Comparison of ENCODE assay signal across 20 cellular contexts in the genomic region with DNA sequence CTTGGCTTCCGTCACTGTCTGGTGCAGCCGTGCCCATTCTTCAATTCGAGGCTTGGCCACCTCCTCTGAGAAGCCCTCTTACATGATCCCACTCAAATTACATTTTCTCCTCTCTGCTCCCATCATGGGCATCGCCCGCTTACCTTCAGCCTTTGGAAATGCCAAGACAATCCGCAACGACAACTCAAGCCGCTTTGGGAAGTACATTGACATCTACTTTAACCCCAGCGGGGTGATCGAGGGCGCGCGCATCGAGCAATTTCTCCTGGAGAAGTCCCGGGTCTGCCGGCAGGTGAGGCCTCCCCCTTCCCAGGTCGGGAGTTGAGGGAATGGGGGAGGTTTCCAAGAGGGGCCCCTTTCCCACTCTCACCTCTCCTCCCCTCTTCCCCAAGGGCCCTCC. TPM values are rescaled to one million over a fixed set of nuclear protein-coding genes. Genes with fewer than 3 reads are reported as not detected.
A peak's percentile ranks its signal among the peaks of the same experiment; 100 is the strongest.
DNase-seq lines count a peak whose midpoint lies in the region; ATAC-seq and TF ChIP-seq lines count a peak whose summit lies in the region.
"Had no signal": no experiment of that assay in that cellular context is flagged by ENCODE, and none has a peak within 500 bp of the region (broad histone marks: within the 10 kb centered on the region; RNA-seq: fewer than 3 reads in every experiment).

No MANE protein-coding gene starts in this region.

- no peak overlapping the region for H2BK20ac ChIP-seq in H9 (ENCODE audit: low read depth, low read length, poor library complexity, severe bottlenecking)

- no peak overlapping the region for H4K91ac ChIP-seq in H9 (ENCODE audit: insufficient read length, low read depth, low read length)

- H3K4me3 Mint-ChIP-seq in H9, result no peak overlapping the region
- H3K4me3 Mint-ChIP-seq in T-helper 2 cell treated with Interferon-gamma antibody and Interleukin-4, amounts not matched to agents 5 μg/mL and 100 μg/mL, for 36 hours, result no peak overlapping the region
- H3K4me3 Mint-ChIP-seq: CD8-positive, alpha-beta T cell had no signal

- H3K36me3 Mint-ChIP-seq in H9 (ENCODE audit: insufficient read depth in 1 of 3, low read depth in 3 of 3), result no peaks in the 10 kb centered on the region; a peak in 1 of 7 replicates
- no peaks in the 10 kb centered on the region for H3K36me3 Mint-ChIP-seq in T-helper 2 cell treated with Interferon-gamma antibody and Interleukin-4, amounts not matched to agents 5 μg/mL and 100 μg/mL, for 36 hours (ENCODE audit: low read depth)
- H3K36me3 Mint-ChIP-seq: CD8-positive, alpha-beta T cell had no signal

- TF ChIP-seq CTCF in H9 (conservative IDR thresholded peaks at IDR 0.05), result no peak

- H2BK15ac ChIP-seq in H9 (ENCODE audit: low read depth, low read length), result no peak overlapping the region

- H3K23ac ChIP-seq in H9 (ENCODE audit: insufficient read length, low read depth, low read length), result no peak overlapping the region

- no peak overlapping the region for H4K5ac ChIP-seq in H9 (ENCODE audit: insufficient read length, low read depth, low read length)

- no peaks in the 10 kb centered on the region for H3K79me1 ChIP-seq in H9 (ENCODE audit: insufficient read depth, low read depth, low read length, poor library complexity, severe bottlenecking)

- H2BK120ac ChIP-seq in H9 (ENCODE audit: low read depth, low read length, poor library complexity, severe bottlenecking), result no peak overlapping the region

- WGBS in H9 (ENCODE audit: extremely low coverage, insufficient read length, low lambda C conversion rate), result no CpG with 5 or more reads among the region's 17 CpGs

- no peaks in the 10 kb centered on the region; the same call in 1 of the 2 replicates for H3K27me3 Mint-ChIP-seq in H9 (ENCODE audit: low read depth)
- peaks cover 27% of the 10 kb centered on the region for H3K27me3 Mint-ChIP-seq in T-helper 2 cell treated with Interferon-gamma antibody and Interleukin-4, amounts not matched to agents 5 μg/mL and 100 μg/mL, for 36 hours (ENCODE audit: low read depth)

- no peak overlapping the region for H3K27ac Mint-ChIP-seq in H9
- H3K27ac Mint-ChIP-seq in T-helper 2 cell treated with Interferon-gamma antibody and Interleukin-4, amounts not matched to agents 5 μg/mL and 100 μg/mL, for 36 hours, result no peak overlapping the region
- H3K27ac Mint-ChIP-seq: CD8-positive, alpha-beta T cell had no signal

- H3K4me2 ChIP-seq in H9 (ENCODE audit: insufficient read depth, insufficient read length, low read length), result no peak overlapping the region

- H3K4ac ChIP-seq in H9 (ENCODE audit: low read depth, low read length), result no peak overlapping the region

- no peak overlapping the region for H2BK12ac ChIP-seq in H9 (ENCODE audit: insufficient read length, low read depth, low read length)

- H3K4me1 ChIP-seq in H9 (ENCODE audit: insufficient read depth, low read length), result no peaks in the 10 kb centered on the region

- intact Hi-C loops in sciatic nerve (cut with DNase I), result no loop called here

- H3K4me1 Mint-ChIP-seq in H9, result peaks cover 8 to 12% of the 10 kb centered on the region in 2 experiments
- peaks cover 6% of the 10 kb centered on the region for H3K4me1 Mint-ChIP-seq in T-helper 2 cell treated with Interferon-gamma antibody and Interleukin-4, amounts not matched to agents 5 μg/mL and 100 μg/mL, for 36 hours (ENCODE audit: low read depth)

- no peak for ATAC-seq in sciatic nerve
- no peak for ATAC-seq in HG02840 (IDR thresholded peaks at IDR 0.05; ENCODE audit: low FRiP score, unreplicated experiment)
- ATAC-seq: CD8-positive, alpha-beta T cell; HepG2; K562 had no signal

- no peak overlapping the region for H3K18ac ChIP-seq in H9 (ENCODE audit: insufficient read length, low read depth, low read length)

- no peak overlapping the region for H3K9ac ChIP-seq in H9 (ENCODE audit: extremely low read depth, insufficient read length, low read length)

- H3K9me3 ChIP-seq in H9 (ENCODE audit: control insufficient read depth, low read depth, low read length), result no peaks in the 10 kb centered on the region
- H3K9me3 ChIP-seq: MG63, Peyer's patch had no signal

- H3K9me3 Mint-ChIP-seq in H9, result no peaks in the 10 kb centered on the region
- no peaks in the 10 kb centered on the region for H3K9me3 Mint-ChIP-seq in T-helper 2 cell treated with Interferon-gamma antibody and Interleukin-4, amounts not matched to agents 5 μg/mL and 100 μg/mL, for 36 hours
- H3K9me3 Mint-ChIP-seq: CD8-positive, alpha-beta T cell had no signal

- no peak overlapping the region for H2BK5ac ChIP-seq in H9 (ENCODE audit: insufficient read length, low read length)

- H4K20me1 ChIP-seq in H9 (ENCODE audit: control insufficient read depth, insufficient read depth, insufficient read length), result no peaks in the 10 kb centered on the region

- H2AK5ac ChIP-seq in H9 (ENCODE audit: insufficient read length, low read length), result no peak overlapping the region

- H4K8ac ChIP-seq in H9 (replicated peaks; ENCODE audit: insufficient read length, low read depth, low read length), result no peak overlapping the region

- no peak overlapping the region for H3K14ac ChIP-seq in H9 (ENCODE audit: insufficient read depth, low read length)

- H3K79me2 ChIP-seq in H9 (ENCODE audit: insufficient read depth, low read length), result no peaks in the 10 kb centered on the region

- H3K56ac ChIP-seq in H9 (ENCODE audit: insufficient read length, low read depth, low read length), result no peak overlapping the region

- no peaks in the 10 kb centered on the region for H3K27me3 ChIP-seq in H9 (ENCODE audit: insufficient read depth, low read length)
- H3K27me3 ChIP-seq: MG63, Peyer's patch had no signal

- no peaks in the 10 kb centered on the region for H3K23me2 ChIP-seq in H9 (ENCODE audit: insufficient read length, low read depth, low read length, poor library complexity, severe bottlenecking)

- peak; percentile 38 for DNase-seq in activated CD8-positive, alpha-beta memory T cell treated with anti-CD3 and anti-CD28 coated beads, Interleukin-2, amount 50 U/mL, for 48 hours
- no peak for DNase-seq in activated CD8-positive, alpha-beta memory T cell treated with anti-CD3 and anti-CD28 coated beads, Interleukin-2, amount 50 U/mL, for 4 hours
- peak; percentile 24 for DNase-seq in H9
- peak; percentile 37 for DNase-seq in islet precursor cell
- peak; percentile 37 for DNase-seq in sciatic nerve (ENCODE audit: low spot score)
- DNase-seq in GM19240 (ENCODE audit: insufficient read length, low spot score), result no peak
- no peak for DNase-seq in T-helper 2 cell treated with Interferon-gamma antibody and Interleukin-4, amounts not matched to agents 5 μg/mL and 100 μg/mL, for 36 hours (ENCODE audit: low spot score)
- DNase-seq: 8988T, C1 segment of cervical spinal cord, MG63, NCI-H1417, NCI-H187, NCI-H446, NCI-H526 had no signal

- no peak overlapping the region for H3K27ac ChIP-seq in H9 (ENCODE audit: insufficient read length, low read depth, low read length)
- H3K27ac ChIP-seq: Peyer's patch had no signal

- H2AFZ ChIP-seq in H9 (ENCODE audit: low read length), result no peak overlapping the region

- H3T11ph ChIP-seq in H9 (ENCODE audit: low read length), result no peak overlapping the region

RNA-seq across cellular contexts. Expression of a gene that starts 38.3 kb away (rescaled TPM):
- total RNA-seq in H9 (2021) (not detected in 2 replicates), sciatic nerve (0.62 TPM)
- total RNA-seq: G401, HepG2, K562 had no signal

RNA-seq across cellular contexts. Expression of a gene that starts 47.5 kb away (rescaled TPM):
- total RNA-seq in H9 (2021) (61.0 and 66.2 TPM in 2 replicates), sciatic nerve (44.4 TPM)

Comparison
In these comparisons a context has a peak if more than half of its experiments do, and no peak if none do; other contexts are left out.
1. DNase-seq: peak in activated CD8-positive, alpha-beta memory T cell treated with anti-CD3 and anti-CD28 coated beads, Interleukin-2, amount 50 U/mL, for 48 hours (single experiment), H9 (single experiment), islet precursor cell (single experiment) and sciatic nerve (single experiment); none in activated CD8-positive, alpha-beta memory T cell treated with anti-CD3 and anti-CD28 coated beads, Interleukin-2, amount 50 U/mL, for 4 hours (single experiment), GM19240 (single experiment) and T-helper 2 cell treated with Interferon-gamma antibody and Interleukin-4, amounts not matched to agents 5 μg/mL and 100 μg/mL, for 36 hours (single experiment).